ENCODE assay signal across 24 cellular contexts in genomic region chr15:99232740-99233139, GRCh38. TPM values are rescaled to one million over a fixed set of nuclear protein-coding genes. Genes with fewer than 3 reads are reported as not detected.
DNase-seq lines count a peak whose midpoint lies in the region; ATAC-seq, FAIRE-seq and TF ChIP-seq lines count a peak whose summit lies in the region.
"Had no signal": no experiment of that assay in that cellular context is flagged by ENCODE, and none has a peak within 500 bp of the region (broad histone marks: within the 10 kb centered on the region; RNA-seq: fewer than 3 reads in every experiment).

No MANE protein-coding gene starts in this region.

- POLR2A ChIA-PET in SK-N-SH (lab: Yijun Ruan, JAX) = no interaction called here
- POLR2A ChIA-PET in A549 (lab: Yijun Ruan, JAX) = no interaction called here
- POLR2A ChIA-PET in K562 (lab: Yijun Ruan, JAX) = no interaction called here
- POLR2A ChIA-PET in HEK293T (lab: Yijun Ruan, JAX) = no interaction called here

- no peak for TF ChIP-seq EP300 in SK-N-SH (IDR thresholded peaks at IDR 0.05; ENCODE audit: borderline replicate concordance in 1 of 2, low read depth in 1 of 2, low read length in 1 of 2)
- TF ChIP-seq EP300 in A549 (IDR thresholded peaks at IDR 0.05) = no peak
- TF ChIP-seq EP300 in K562 (IDR thresholded peaks at IDR 0.05; ENCODE audit: low read length) = no peak

- BruUV-seq in K562 (replicated peaks; lab: Mats Ljungman, UMichigan) = no TSS peak

- 98% methylated on average over 2 of the region's 2 CpGs for WGBS in SK-N-SH (ENCODE audit: low lambda C conversion rate)
- 94% methylated on average over 2 of the region's 2 CpGs for WGBS in A549 (ENCODE audit: missing lambda C conversion rate)
- WGBS in K562 (ENCODE audit: insufficient coverage, low coverage, missing lambda C conversion rate) = 42% methylated on average over 2 of the region's 2 CpGs

- no peaks in the 10 kb centered on the region for H3K9me2 ChIP-seq in SK-N-SH

- H3K79me2 ChIP-seq in SK-N-SH (ENCODE audit: insufficient read depth) = no peaks in the 10 kb centered on the region
- no peaks in the 10 kb centered on the region for H3K79me2 ChIP-seq in K562 (ENCODE audit: control insufficient read depth, insufficient read depth, low read length)

- H3K27me3 ChIP-seq in SK-N-SH (ENCODE audit: insufficient read depth) = no peaks in the 10 kb centered on the region
- H3K27me3 ChIP-seq in K562 (ENCODE audit: control insufficient read depth in 2 of 2, insufficient read depth in 2 of 2, low read length in 2 of 2) = no peaks in the 10 kb centered on the region
- H3K27me3 ChIP-seq: BE2C, BLaER1 had no signal

- H3K27ac ChIP-seq in SK-N-SH (ENCODE audit: low read depth in 2 of 2, low read length in 1 of 2) (no peak overlapping the region), A549 (no peak overlapping the region), K562 (ENCODE audit: extremely low read depth, low read depth, low read length) (no peak overlapping the region)
- H3K27ac ChIP-seq: 22Rv1, BLaER1 had no signal

- intact Hi-C loops in K562 (cut with micrococcal nuclease) = no loop called here

- no peaks in the 10 kb centered on the region for H3K9me3 ChIP-seq in SK-N-SH
- H3K9me3 ChIP-seq in A549 = no peaks in the 10 kb centered on the region
- H3K9me3 ChIP-seq in K562 (replicated peaks; ENCODE audit: control insufficient read depth, insufficient read depth, low read depth, low read length) = no peaks in the 10 kb centered on the region
- H3K9me3 ChIP-seq: BE2C, BLaER1 had no signal

- ATAC-seq in SK-N-SH treated with all-trans-retinoic acid at 6 μM for 48 hours (no peak), A549 (no peak), K562 (no peak)
- ATAC-seq: GM12878 had no signal

- no peak overlapping the region for H3K4me3 ChIP-seq in SK-N-SH (ENCODE audit: low read depth in 2 of 2, low read length in 1 of 2)
- H3K4me3 ChIP-seq in A549 = no peak overlapping the region
- no peak overlapping the region for H3K4me3 ChIP-seq in K562
- H3K4me3 ChIP-seq: BLaER1, GM12878 had no signal

- H2AFZ ChIP-seq in SK-N-SH (ENCODE audit: low read depth) = no peak overlapping the region
- no peak overlapping the region for H2AFZ ChIP-seq in K562 (ENCODE audit: low read depth, low read length)

- no peaks in the 10 kb centered on the region for H3K9me1 ChIP-seq in K562 (ENCODE audit: control insufficient read depth, insufficient read depth, low read length)

- H3K36me3 ChIP-seq in SK-N-SH (replicated peaks in 1 of 2; ENCODE audit: control insufficient read depth in 1 of 2, insufficient read depth in 2 of 2, low read length in 1 of 2) (peaks cover 0 to 5% of the 10 kb centered on the region in 2 experiments), K562 (ENCODE audit: control insufficient read depth, insufficient read depth, low read length) (no peaks in the 10 kb centered on the region)
- H3K36me3 ChIP-seq: BE2C, BLaER1 had no signal

- in situ Hi-C loops in K562 (cut with MboI) = no loop called here

- H3K4me2 ChIP-seq in SK-N-SH (no peak overlapping the region), A549 (no peak overlapping the region), K562 (ENCODE audit: insufficient read depth, low read length) (no peak overlapping the region)
- H3K4me2 ChIP-seq: BLaER1 had no signal

- no peak for TF ChIP-seq RAD21 in SK-N-SH (IDR thresholded peaks at IDR 0.05; ENCODE audit: low read length)
- TF ChIP-seq RAD21 in A549 (conservative IDR thresholded peaks at IDR 0.05 in 1 of 2, IDR thresholded peaks at IDR 0.05 in 1 of 2) = no peak
- TF ChIP-seq RAD21 in K562 (CRISPR knock-in tag; conservative IDR thresholded peaks at IDR 0.05 in 1 of 2, IDR thresholded peaks at IDR 0.05 in 1 of 2) = no peak

- H4K20me1 ChIP-seq in SK-N-SH (ENCODE audit: insufficient read depth) (no peaks in the 10 kb centered on the region), K562 (replicated peaks; ENCODE audit: control insufficient read depth, insufficient read depth, low read length) (no peaks in the 10 kb centered on the region)
- H4K20me1 ChIP-seq: BLaER1 had no signal

- H3F3A ChIP-seq in SK-N-SH (replicated peaks; ENCODE audit: insufficient read depth) = peaks cover 5% of the 10 kb centered on the region

- FAIRE-seq in A549 (lab: Jason Lieb, UNC) (peak; percentile 36), K562 (lab: Jason Lieb, UNC) (no peak)
- FAIRE-seq: GM12878, GM12892, GM18507 had no signal

- no peak overlapping the region for H3K9ac ChIP-seq in SK-N-SH
- H3K9ac ChIP-seq in K562 (ENCODE audit: insufficient read depth in 1 of 2, low read depth in 2 of 2, low read length in 2 of 2) = no peak overlapping the region
- H3K9ac ChIP-seq: BLaER1 had no signal

- H3K4me1 ChIP-seq in SK-N-SH (ENCODE audit: control insufficient read depth in 1 of 2, insufficient read depth in 2 of 2, low read depth in 1 of 2, low read length in 1 of 2) = no peaks in the 10 kb centered on the region
- H3K4me1 ChIP-seq in A549 = no peaks in the 10 kb centered on the region
- H3K4me1 ChIP-seq in K562 (replicated peaks in 1 of 2; ENCODE audit: control insufficient read depth in 2 of 2, insufficient read depth in 2 of 2, low read length in 2 of 2) = no peaks in the 10 kb centered on the region
- H3K4me1 ChIP-seq: BE2C, BLaER1 had no signal

- TF ChIP-seq CTCF in SK-N-SH (IDR thresholded peaks at IDR 0.05) = no peak
- TF ChIP-seq CTCF in A549 (IDR thresholded peaks at IDR 0.05) = no peak
- no peak for TF ChIP-seq CTCF in K562 (IDR thresholded peaks at IDR 0.05 in 2 of 3, conservative IDR thresholded peaks at IDR 0.05 in 1 of 3; ENCODE audit: insufficient read depth in 2 of 3, low read depth in 1 of 3, low read length in 3 of 3)

- CTCF ChIA-PET in SK-N-SH (lab: Yijun Ruan, JAX) (interaction anchor here (2.0 kb wide), 1 partner anchor 133 kb away, joined by 5 read pairs; no protein-coding TSS in a partner anchor), A549 (lab: Yijun Ruan, JAX) (interaction anchor here (0.6 to 1.2 kb wide), 2 partner anchors 9 to 287 kb away, joined by 3 to 4 read pairs; no protein-coding TSS in a partner anchor), K562 (lab: Yijun Ruan, JAX; ENCODE audit: low intra/inter-chr PET ratio) (no interaction called here), HEK293T (lab: Yijun Ruan, JAX) (no interaction called here)

- TF ChIP-seq POLR2A in A549 (IDR thresholded peaks at IDR 0.05; ENCODE audit: low read length) (no peak), K562 (conservative IDR thresholded peaks at IDR 0.05) (no peak)

- DNase-seq in SK-N-SH (no peak), A549 (ENCODE audit: low read depth in 1 of 2, low spot score in 1 of 2) (no peak), K562 (ENCODE audit: extremely low read depth in 1 of 4, low spot score in 3 of 4) (no peak), HEK293T (ENCODE audit: extremely low spot score) (no peak)
- DNase-seq: ACHN; BE2C; C1 segment of cervical spinal cord; CD4-positive, alpha-beta memory T cell; CD4-positive, CD25-positive, alpha-beta regulatory T cell; CD8-positive, alpha-beta memory T cell; COR-L47; DMS 273 treated with DMSO at 0.1 percent for 48 hours; DMS153; DMS53; DMS79; DND-41; EL; GDM1 had no signal

RNA-seq across cellular contexts. Expression of gene TTC23, which starts 16.6 kb away (rescaled TPM):
- polyA plus RNA-seq in SK-N-SH (2012; rRNA removed) = 0.79 and 0.91 TPM in 2 replicates
- 1.0 and 1.3 TPM in 2 replicates for polyA plus RNA-seq in SK-N-SH (2012; cell fraction: cytosol; rRNA removed)
- 2.1 and 3.3 TPM in 2 replicates for polyA plus RNA-seq in SK-N-SH (2012; cell fraction: nucleus; rRNA removed)
- polyA plus RNA-seq in A549 (2011; rRNA removed) = 7.0 and 18.7 TPM in 2 replicates
- polyA plus RNA-seq in A549 (2012; cell fraction: cytosol; rRNA removed) = 2.3 and 3.7 TPM in 2 replicates
- polyA plus RNA-seq in A549 (2012; cell fraction: nucleus; rRNA removed) = 3.4 and 6.9 TPM in 2 replicates
- polyA plus RNA-seq in A549 (2017; fragmentation: RNase III; extraction: RNeasy Plus Mini Kit Qiagen cat#74134 plus additional on column Dnase treatment) = 16.5 to 17.4 TPM (median 17.4 TPM) in 3 replicates
- 7.9 and 8.4 TPM in 2 replicates for polyA minus RNA-seq in A549 (2011; rRNA and poly(A)+ RNA removed)
- 2.8 and 8.4 TPM in 2 replicates for total RNA-seq in K562 (2011; cell fraction: chromatin; rRNA removed; ENCODE audit: low replicate concordance)
- total RNA-seq in K562 (2011; cell fraction: nucleolus; rRNA removed) = 1.4 and 2.3 TPM in 2 replicates
- 2.6 and 4.2 TPM in 2 replicates for total RNA-seq in K562 (2011; cell fraction: nucleoplasm; rRNA removed)
- 2.3 TPM in 2 replicates for total RNA-seq in K562 (2014; rRNA removed)
- 3.7 and 4.1 TPM in 2 replicates for total RNA-seq in K562 (2014; rRNA removed; fragmentation: Illumina TruSeq; extraction: Trizol)
- 4.5 and 4.6 TPM in 2 replicates for total RNA-seq in K562 (2015; rRNA removed; fragmentation: Illumina TruSeq; extraction: Trizol)
- 3.2 and 3.5 TPM in 2 replicates for total RNA-seq in K562 (2021)
- polyA plus RNA-seq in K562 (2011; rRNA removed) = 0.91 and 1.7 TPM in 2 replicates
- 0.49 and 0.63 TPM in 2 replicates for polyA plus RNA-seq in K562 (2011; cell fraction: cytosol; rRNA removed)
- polyA plus RNA-seq in K562 (2011; cell fraction: nucleus; rRNA removed) = 1.6 and 2.9 TPM in 2 replicates
- polyA plus RNA-seq in K562 (2012) = 3.2 and 4.6 TPM in 2 replicates
- 3.4 and 3.7 TPM in 2 replicates for polyA plus RNA-seq in K562 (2014; fragmentation: Illumina TruSeq; extraction: Trizol)
- polyA plus RNA-seq in K562 (2014; fragmentation: Nextera tagmentation; extraction: Ambion mirVana) = under 1 TPM; 0.41 to 0.69 TPM
- 1.7 and 2.5 TPM in 2 replicates for polyA plus RNA-seq in K562 (2014; rRNA removed)
- polyA minus RNA-seq in K562 (2011; rRNA and poly(A)+ RNA removed) = 1.7 and 2.0 TPM in 2 replicates
- 1.0 and 2.2 TPM in 2 replicates for polyA minus RNA-seq in K562 (2011; cell fraction: cytosol; rRNA and poly(A)+ RNA removed)
- 2.3 TPM in 2 replicates for polyA minus RNA-seq in K562 (2011; cell fraction: nucleus; rRNA and poly(A)+ RNA removed)

RNA-seq across cellular contexts. Expression of gene LRRC28, which starts 18.5 kb away (rescaled TPM):
- polyA plus RNA-seq in SK-N-SH (2012; rRNA removed) (15.2 and 18.3 TPM in 2 replicates), A549 (2011; rRNA removed) (62.4 and 75.0 TPM in 2 replicates), A549 (2017; fragmentation: RNase III; extraction: RNeasy Plus Mini Kit Qiagen cat#74134 plus additional on column Dnase treatment) (18.2 to 22.3 TPM (median 19.6 TPM) in 3 replicates), K562 (2011; rRNA removed) (6.5 and 17.4 TPM in 2 replicates), K562 (2014; fragmentation: Illumina TruSeq; extraction: Trizol) (6.7 and 7.9 TPM in 2 replicates), K562 (2014; fragmentation: Nextera tagmentation; extraction: Ambion mirVana) (10 to 100 TPM in 1 of 2 experiments, 1 to 10 TPM in 1; 9.2 to 10.0 TPM), K562 (2014; rRNA removed) (5.5 and 8.6 TPM in 2 replicates)
- polyA plus RNA-seq in SK-N-SH (2012; cell fraction: cytosol; rRNA removed) = 17.4 and 18.9 TPM in 2 replicates
- polyA plus RNA-seq in SK-N-SH (2012; cell fraction: nucleus; rRNA removed) = 8.3 and 10.8 TPM in 2 replicates
- 20.4 and 23.3 TPM in 2 replicates for polyA plus RNA-seq in A549 (2012; cell fraction: cytosol; rRNA removed)
- polyA plus RNA-seq in A549 (2012; cell fraction: nucleus; rRNA removed) = 7.8 and 13.6 TPM in 2 replicates
- polyA minus RNA-seq in A549 (2011; rRNA and poly(A)+ RNA removed) = 50.7 and 58.5 TPM in 2 replicates
- total RNA-seq in K562 (2011; cell fraction: chromatin; rRNA removed; ENCODE audit: low replicate concordance) = 10.4 and 19.6 TPM in 2 replicates
- total RNA-seq in K562 (2011; cell fraction: nucleolus; rRNA removed) = 4.2 and 11.6 TPM in 2 replicates
- 9.2 and 15.8 TPM in 2 replicates for total RNA-seq in K562 (2011; cell fraction: nucleoplasm; rRNA removed)
- total RNA-seq in K562 (2014; rRNA removed) (6.8 and 8.1 TPM in 2 replicates), K562 (2014; rRNA removed; fragmentation: Illumina TruSeq; extraction: Trizol) (5.8 and 7.8 TPM in 2 replicates), K562 (2015; rRNA removed; fragmentation: Illumina TruSeq; extraction: Trizol) (6.6 and 7.2 TPM in 2 replicates), K562 (2021) (5.9 and 9.3 TPM in 2 replicates)
- polyA plus RNA-seq in K562 (2011; cell fraction: cytosol; rRNA removed) = 8.4 and 9.0 TPM in 2 replicates
- polyA plus RNA-seq in K562 (2011; cell fraction: nucleus; rRNA removed) = 6.5 and 10.0 TPM in 2 replicates
- polyA plus RNA-seq in K562 (2012) = 5.6 and 11.3 TPM in 2 replicates
- polyA minus RNA-seq in K562 (2011; rRNA and poly(A)+ RNA removed) = 11.1 and 19.8 TPM in 2 replicates
- 3.4 and 5.7 TPM in 2 replicates for polyA minus RNA-seq in K562 (2011; cell fraction: cytosol; rRNA and poly(A)+ RNA removed)
- polyA minus RNA-seq in K562 (2011; cell fraction: nucleus; rRNA and poly(A)+ RNA removed) = 7.3 and 14.5 TPM in 2 replicates

Comparison
In these comparisons a context has a peak if more than half of its experiments do, and no peak if none do; other contexts are left out.
1. CTCF ChIA-PET loops: an anchor here in SK-N-SH (2.0 kb wide) and A549 (0.6 to 1.2 kb wide); none called in K562 and HEK293T.